In genomic region chr7:106196460-106197021, GRCh38 we compare ENCODE assay signal across 2 cellular contexts.
TF ChIP-seq lines count a peak whose summit lies in the region.

No MANE protein-coding gene starts in this region.

TF ChIP-seq in H1, 55 proteins besides CTCF, POLR2A, EP300 and RAD21:
- TF ChIP-seq KDM1A (IDR thresholded peaks at IDR 0.05; ENCODE audit: borderline replicate concordance, low read length) (peak; percentile 62; the same call in 1 of the 2 replicates), CHD1 (IDR thresholded peaks at IDR 0.05; ENCODE audit: low read depth, low read length) (no peak), HDAC6 (IDR thresholded peaks at IDR 0.05; ENCODE audit: low read depth, low read length) (no peak), KDM4A (IDR thresholded peaks at IDR 0.05; ENCODE audit: low read depth, low read length, severe bottlenecking) (no peak), MAX (IDR thresholded peaks at IDR 0.05) (no peak)
TF ChIP-seq in H1: peak in this region for 1.

TF ChIP-seq in liver, 16 proteins besides CTCF, POLR2A, EP300 and RAD21:
- TF ChIP-seq FOXA2 (IDR thresholded peaks at IDR 0.05) = peak; percentile 100
- TF ChIP-seq MAX (IDR thresholded peaks at IDR 0.05) = peak; percentile 97
- peak in 1 of 2 donors; percentile 55 for TF ChIP-seq GABPA (IDR thresholded peaks at IDR 0.05 in 1 of 2, conservative IDR thresholded peaks at IDR 0.05 in 1 of 2)
- TF ChIP-seq SP1 (IDR thresholded peaks at IDR 0.05) = peak; percentile 99
- TF ChIP-seq NR2F2 (IDR thresholded peaks at IDR 0.05) = peak; percentile 69
- TF ChIP-seq HNF4G (IDR thresholded peaks at IDR 0.05) = peak; percentile 96
- peak; percentile 99 for TF ChIP-seq HNF4A (conservative IDR thresholded peaks at IDR 0.05)
- TF ChIP-seq JUND (IDR thresholded peaks at IDR 0.05) = peak; percentile 91 to 97
- peak; percentile 97 to 99 for TF ChIP-seq RXRA (IDR thresholded peaks at IDR 0.05)
- TF ChIP-seq REST (IDR thresholded peaks at IDR 0.05) = peak; percentile 83
- TF ChIP-seq ATF3 (IDR thresholded peaks at IDR 0.05) = peak; percentile 68
- peak; percentile 96 for TF ChIP-seq FOXA1 (IDR thresholded peaks at IDR 0.05)
- TF ChIP-seq EGR1 (IDR thresholded peaks at IDR 0.05; ENCODE audit: low read depth in 2 of 2) = peak; percentile 43 to 82
- peak; percentile 87 for TF ChIP-seq YY1 (IDR thresholded peaks at IDR 0.05)
- peak; percentile 95 for TF ChIP-seq ZBTB33 (IDR thresholded peaks at IDR 0.05)
- TF ChIP-seq TAF1 (conservative IDR thresholded peaks at IDR 0.05) = peak; percentile 64
